Comparison of ENCODE assay signal across 12 cellular contexts in the genomic region with DNA sequence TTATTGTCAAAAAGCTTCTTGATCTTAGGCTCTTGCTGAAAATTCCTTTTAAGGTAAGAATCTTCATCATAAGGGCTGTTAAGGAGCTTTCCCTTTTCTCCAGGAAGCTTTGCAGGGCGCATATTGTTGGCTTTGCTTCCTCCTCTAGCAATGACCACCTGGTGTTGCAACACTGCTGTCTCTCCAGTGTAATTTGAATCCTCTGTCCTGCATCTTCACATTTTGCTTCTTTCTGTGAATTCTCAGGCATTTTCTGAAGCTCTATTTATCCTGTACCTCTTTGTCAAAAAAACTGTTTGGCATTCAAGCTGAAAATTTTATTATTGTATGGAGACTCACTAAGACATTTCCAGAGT.
DNase-seq lines count a peak whose midpoint lies in the region; ATAC-seq, FAIRE-seq and TF ChIP-seq lines count a peak whose summit lies in the region.
"Had no signal": no experiment of that assay in that cellular context is flagged by ENCODE, and none has a peak within 500 bp of the region (broad histone marks: within the 10 kb centered on the region; RNA-seq: fewer than 3 reads in every experiment).

No MANE protein-coding gene starts in this region.

- in situ Hi-C loops in HepG2 (cut with HindIII; ENCODE audit: extremely low pct_ligation_motif_present, low pct_unique_long_range_greater_than_20kb), result no loop called here

- H3K9ac ChIP-seq in HepG2 (ENCODE audit: insufficient read depth, low read depth, low read length), result no peak overlapping the region

- WGBS in HepG2 (ENCODE audit: low lambda C conversion rate), result 0% methylated on average over 1 of the region's 1 CpG
- WGBS in right lobe of liver (ENCODE audit: insufficient coverage, low coverage, low lambda C conversion rate, missing lambda C conversion rate), result 0% methylated on average over 1 of the region's 1 CpG
- WGBS in iPS DF 6.9 (ENCODE audit: insufficient coverage, insufficient read length), result no CpG with 5 or more reads among the region's 1 CpG

- intact Hi-C loops in HepG2 (cut with micrococcal nuclease; ENCODE audit: unreplicated experiment) (no loop called here), right lobe of liver (cut with DNase I) (no loop called here)

- H3K4me2 ChIP-seq in HepG2 (ENCODE audit: low read depth, low read length), result no peak overlapping the region

- H4K20me1 ChIP-seq in HepG2 (ENCODE audit: insufficient read depth, low read length), result no peaks in the 10 kb centered on the region

- H3K4me1 ChIP-seq in HepG2 (ENCODE audit: insufficient read depth, low read length) (no peaks in the 10 kb centered on the region), right lobe of liver (no peaks in the 10 kb centered on the region), iPS DF 6.9 (ENCODE audit: control insufficient read depth, insufficient read depth, low read length) (no peaks in the 10 kb centered on the region; the same call in 1 of the 2 replicates)

- no peak for TF ChIP-seq RAD21 in HepG2 (CRISPR knock-in tag; IDR thresholded peaks at IDR 0.05)

- no peak overlapping the region for H2AFZ ChIP-seq in HepG2 (ENCODE audit: low read length)

- ATAC-seq in HepG2, result no peak
- ATAC-seq in right lobe of liver, result no peak

- no peaks in the 10 kb centered on the region for H3K27me3 ChIP-seq in HepG2 (ENCODE audit: control insufficient read depth in 1 of 2, insufficient read depth in 2 of 2, low read length in 2 of 2)
- H3K27me3 ChIP-seq in right lobe of liver, result no peaks in the 10 kb centered on the region
- H3K27me3 ChIP-seq in iPS DF 6.9 (ENCODE audit: control insufficient read depth, insufficient read depth, low read length), result no peaks in the 10 kb centered on the region

- TF ChIP-seq EP300 in HepG2 (IDR thresholded peaks at IDR 0.05; ENCODE audit: low read depth in 2 of 2, low read length in 2 of 2), result no peak
- no peak for TF ChIP-seq EP300 in HepG2 (CRISPR knock-in tag; IDR thresholded peaks at IDR 0.05; ENCODE audit: borderline replicate concordance)

- no peak for TF ChIP-seq CTCF in HepG2 (CRISPR knock-in tag; IDR thresholded peaks at IDR 0.05)
- TF ChIP-seq CTCF in right lobe of liver (IDR thresholded peaks at IDR 0.05), result no peak

- CTCF ChIA-PET in HepG2 (lab: Yijun Ruan, JAX; ENCODE audit: low intra/inter-chr PET ratio, low total read pairs), result no interaction called here

- H3K79me2 ChIP-seq in HepG2 (ENCODE audit: insufficient read depth, low read length), result no peaks in the 10 kb centered on the region

- H3K9me3 ChIP-seq in HepG2 (ENCODE audit: low read length), result no peaks in the 10 kb centered on the region
- H3K9me3 ChIP-seq in right lobe of liver, result no peaks in the 10 kb centered on the region
- no peaks in the 10 kb centered on the region for H3K9me3 ChIP-seq in iPS DF 6.9 (ENCODE audit: control insufficient read depth, insufficient read depth, low read length)

- no peak for TF ChIP-seq POLR2A in HepG2 (IDR thresholded peaks at IDR 0.05; ENCODE audit: insufficient read depth in 1 of 2, low read depth in 2 of 2, low read length in 2 of 2)
- no peak for TF ChIP-seq POLR2A in right lobe of liver (IDR thresholded peaks at IDR 0.05)

- H3K36me3 ChIP-seq in HepG2 (replicated peaks in 1 of 2; ENCODE audit: control insufficient read depth in 1 of 2, insufficient read depth in 2 of 2, low read length in 2 of 2) (no peaks in the 10 kb centered on the region), right lobe of liver (no peaks in the 10 kb centered on the region), iPS DF 6.9 (ENCODE audit: control insufficient read depth, insufficient read depth, low read length) (no peaks in the 10 kb centered on the region)

- DNase-seq in HepG2 (ENCODE audit: low spot score) (no peak), right lobe of liver (no peak), SHP77 (lab: John Stamatoyannopoulos, UW) (peak; percentile 26 to 30), iPS DF 6.9 (ENCODE audit: low read depth, low spot score) (peak; percentile 41), NOMO-1 treated with DMSO at 0.1 percent for 48 hours (lab: John Stamatoyannopoulos, UW; ENCODE audit: unreplicated experiment) (no peak), COLO668 (lab: John Stamatoyannopoulos, UW; ENCODE audit: unreplicated experiment) (no peak), NCI-H526 (lab: John Stamatoyannopoulos, UW) (no peak)
- no peak for DNase-seq in activated CD4-positive, alpha-beta T cell treated with anti-CD3 and anti-CD28 coated beads for 48 hours
- DNase-seq: ACHN; activated T-cell treated with anti-CD3 and anti-CD28 coated beads, Interleukin-2, amount 50 U/mL, for 24 hours; kidney; trophoblast cell had no signal

- H3K4me3 ChIP-seq in HepG2 (replicated peaks in 1 of 3; ENCODE audit: insufficient read depth in 1 of 3, low read depth in 2 of 3, low read length in 3 of 3) (no peak overlapping the region), right lobe of liver (no peak overlapping the region), iPS DF 6.9 (ENCODE audit: low read length) (no peak overlapping the region)

- no TSS peak for BruUV-seq in HepG2 (replicated peaks; lab: Mats Ljungman, UMichigan)

- POLR2A ChIA-PET in HepG2 (lab: Yijun Ruan, JAX), result no interaction called here

- FAIRE-seq in HepG2 (lab: Jason Lieb, UNC), result no peak
- FAIRE-seq: kidney had no signal

- no peak overlapping the region for H3K27ac ChIP-seq in HepG2 (ENCODE audit: extremely low read length, insufficient read depth, low read length)
- no peak overlapping the region for H3K27ac ChIP-seq in right lobe of liver
- H3K27ac ChIP-seq in iPS DF 6.9 (ENCODE audit: low read length), result no peak overlapping the region

TF ChIP-seq in HepG2, 621 proteins besides CTCF, POLR2A, EP300 and RAD21:
- TF ChIP-seq ZNF24 (IDR thresholded peaks at IDR 0.05), result no peak
- peak; percentile 51; the same call in 1 of the 2 replicates for TF ChIP-seq CEBPB (IDR thresholded peaks at IDR 0.05; ENCODE audit: borderline replicate concordance, low read depth, low read length)
- no peak for TF ChIP-seq MBNL3 (CRISPR knock-in tag; conservative IDR thresholded peaks at IDR 0.05)
- TF ChIP-seq, protein P1, sequence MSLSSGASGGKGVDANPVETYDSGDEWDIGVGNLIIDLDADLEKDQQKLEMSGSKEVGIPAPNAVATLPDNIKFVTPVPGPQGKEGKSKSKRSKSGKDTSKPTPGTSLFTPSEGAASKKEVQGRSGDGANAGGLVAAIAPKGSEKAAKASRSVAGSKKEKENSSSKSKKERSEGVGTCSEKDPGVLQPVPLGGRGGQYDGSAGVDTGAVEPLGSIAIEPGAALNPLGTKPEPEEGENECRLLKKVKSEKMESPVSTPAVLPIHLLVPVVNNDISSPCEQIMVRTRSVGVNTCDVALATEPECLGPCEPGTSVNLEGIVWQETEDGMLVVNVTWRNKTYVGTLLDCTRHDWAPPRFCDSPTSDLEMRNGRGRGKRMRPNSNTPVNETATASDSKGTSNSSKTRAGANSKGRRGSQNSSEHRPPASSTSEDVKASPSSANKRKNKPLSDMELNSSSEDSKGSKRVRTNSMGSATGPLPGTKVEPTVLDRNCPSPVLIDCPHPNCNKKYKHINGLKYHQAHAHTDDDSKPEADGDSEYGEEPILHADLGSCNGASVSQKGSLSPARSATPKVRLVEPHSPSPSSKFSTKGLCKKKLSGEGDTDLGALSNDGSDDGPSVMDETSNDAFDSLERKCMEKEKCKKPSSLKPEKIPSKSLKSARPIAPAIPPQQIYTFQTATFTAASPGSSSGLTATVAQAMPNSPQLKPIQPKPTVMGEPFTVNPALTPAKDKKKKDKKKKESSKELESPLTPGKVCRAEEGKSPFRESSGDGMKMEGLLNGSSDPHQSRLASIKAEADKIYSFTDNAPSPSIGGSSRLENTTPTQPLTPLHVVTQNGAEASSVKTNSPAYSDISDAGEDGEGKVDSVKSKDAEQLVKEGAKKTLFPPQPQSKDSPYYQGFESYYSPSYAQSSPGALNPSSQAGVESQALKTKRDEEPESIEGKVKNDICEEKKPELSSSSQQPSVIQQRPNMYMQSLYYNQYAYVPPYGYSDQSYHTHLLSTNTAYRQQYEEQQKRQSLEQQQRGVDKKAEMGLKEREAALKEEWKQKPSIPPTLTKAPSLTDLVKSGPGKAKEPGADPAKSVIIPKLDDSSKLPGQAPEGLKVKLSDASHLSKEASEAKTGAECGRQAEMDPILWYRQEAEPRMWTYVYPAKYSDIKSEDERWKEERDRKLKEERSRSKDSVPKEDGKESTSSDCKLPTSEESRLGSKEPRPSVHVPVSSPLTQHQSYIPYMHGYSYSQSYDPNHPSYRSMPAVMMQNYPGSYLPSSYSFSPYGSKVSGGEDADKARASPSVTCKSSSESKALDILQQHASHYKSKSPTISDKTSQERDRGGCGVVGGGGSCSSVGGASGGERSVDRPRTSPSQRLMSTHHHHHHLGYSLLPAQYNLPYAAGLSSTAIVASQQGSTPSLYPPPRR (CRISPR knock-in tag; IDR thresholded peaks at IDR 0.05; ENCODE audit: borderline replicate concordance), result no peak
- no peak for TF ChIP-seq ZNF788 (CRISPR knock-in tag; IDR thresholded peaks at IDR 0.05; ENCODE audit: borderline replicate concordance)

Comparison
In these comparisons a context has a peak if more than half of its experiments do, and no peak if none do; other contexts are left out.
1. DNase-seq: peak in SHP77 (2 of 2) and iPS DF 6.9 (single experiment); none in HepG2 (single experiment), right lobe of liver (0 of 3), activated CD4-positive, alpha-beta T cell treated with anti-CD3 and anti-CD28 coated beads for 48 hours (single experiment), NOMO-1 treated with DMSO at 0.1 percent for 48 hours (single experiment), COLO668 (single experiment) and NCI-H526 (0 of 2).